In genomic region chr1:202661136-202661845, GRCh38 we compare ENCODE assay signal across 1 cellular context.
TF ChIP-seq lines count a peak whose summit lies in the region.

No MANE protein-coding gene starts in this region.

TF ChIP-seq in SK-N-SH, 30 proteins besides CTCF, POLR2A, EP300 and RAD21 (continued from another document):
- TF ChIP-seq IRF3 (IDR thresholded peaks at IDR 0.05; ENCODE audit: low read depth, low read length): no peak
- TF ChIP-seq, protein P1, sequence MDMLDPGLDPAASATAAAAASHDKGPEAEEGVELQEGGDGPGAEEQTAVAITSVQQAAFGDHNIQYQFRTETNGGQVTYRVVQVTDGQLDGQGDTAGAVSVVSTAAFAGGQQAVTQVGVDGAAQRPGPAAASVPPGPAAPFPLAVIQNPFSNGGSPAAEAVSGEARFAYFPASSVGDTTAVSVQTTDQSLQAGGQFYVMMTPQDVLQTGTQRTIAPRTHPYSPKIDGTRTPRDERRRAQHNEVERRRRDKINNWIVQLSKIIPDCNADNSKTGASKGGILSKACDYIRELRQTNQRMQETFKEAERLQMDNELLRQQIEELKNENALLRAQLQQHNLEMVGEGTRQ (IDR thresholded peaks at IDR 0.05; ENCODE audit: borderline replicate concordance, low read depth, low read length): no peak
- no peak for TF ChIP-seq GABPA (IDR thresholded peaks at IDR 0.05; ENCODE audit: low read depth)
TF ChIP-seq in SK-N-SH: peak in this region for 0.
